Comparison of ENCODE assay signal across 8 cellular contexts in genomic region chr17:17042381-17042736, GRCh38. TPM values are rescaled to one million over a fixed set of nuclear protein-coding genes. Genes with fewer than 3 reads are reported as not detected.
DNase-seq lines count a peak whose midpoint lies in the region; ATAC-seq, FAIRE-seq and TF ChIP-seq lines count a peak whose summit lies in the region.

MPRIP (plus strand) TSS chr17:17042457; CDS start chr17:17042849, 392 bp downstream.

- H3K4me1 ChIP-seq in A673 (ENCODE audit: insufficient read depth, low read length, poor library complexity, severe bottlenecking) (peaks cover 30% of the 10 kb centered on the region), HEK293 (ENCODE audit: control insufficient read depth, insufficient read depth, low read length) (peaks cover 19% of the 10 kb centered on the region), astrocyte (ENCODE audit: insufficient read depth, low read length) (peaks cover 26% of the 10 kb centered on the region), kidney (ENCODE audit: control insufficient read depth in 1 of 2, insufficient read depth in 1 of 2, low read depth in 1 of 2, low read length in 2 of 2) (peaks cover 25 to 27% of the 10 kb centered on the region in 2 donors), stomach smooth muscle (ENCODE audit: control insufficient read depth, insufficient read depth, low read length) (peaks cover 32% of the 10 kb centered on the region)

- H4K20me1 ChIP-seq in astrocyte (ENCODE audit: insufficient read depth, low read length), result peaks cover 44% of the 10 kb centered on the region

- H3K36me3 ChIP-seq in A673 (ENCODE audit: insufficient read depth, low read length, poor library complexity, severe bottlenecking), result peaks cover 7% of the 10 kb centered on the region
- no peaks in the 10 kb centered on the region for H3K36me3 ChIP-seq in HEK293 (ENCODE audit: control insufficient read depth in 2 of 2, insufficient read depth in 1 of 2, low read length in 2 of 2)
- H3K36me3 ChIP-seq in astrocyte (ENCODE audit: insufficient read depth, low read length), result no peaks in the 10 kb centered on the region
- no peaks in the 10 kb centered on the region for H3K36me3 ChIP-seq in kidney (ENCODE audit: control insufficient read depth in 1 of 2, insufficient read depth in 2 of 2, low read length in 2 of 2)
- H3K36me3 ChIP-seq in stomach smooth muscle (ENCODE audit: control insufficient read depth in 2 of 2, insufficient read depth in 2 of 2, low read length in 2 of 2), result no peaks in the 10 kb centered on the region

- DNase-seq in A673 (ENCODE audit: low spot score), result no peak
- DNase-seq in astrocyte (ENCODE audit: low read depth), result no peak
- DNase-seq in kidney, result peak; percentile 46
- no peak for DNase-seq in UCSD-AML1 (lab: John Stamatoyannopoulos, UW; ENCODE audit: unreplicated experiment)

- CTCF ChIA-PET in A673 (lab: Charles Lee), result no interaction called here
- CTCF ChIA-PET in HEK293 (lab: Yijun Ruan, JAX), result interaction anchor here (0.9 to 1.0 kb wide), 2 partner anchors 14 to 41 kb away, joined by 3 to 4 read pairs; no protein-coding TSS in a partner anchor

- BruUV-seq in A673 (replicated peaks; lab: Mats Ljungman, UMichigan), result no TSS peak

- ATAC-seq in GM18519 (IDR thresholded peaks at IDR 0.05; ENCODE audit: low FRiP score, unreplicated experiment) (no peak), GM18520 (IDR thresholded peaks at IDR 0.05; ENCODE audit: unreplicated experiment) (no peak)

- H3K79me2 ChIP-seq in astrocyte (ENCODE audit: insufficient read depth, low read length), result peaks cover 47% of the 10 kb centered on the region

- FAIRE-seq in astrocyte (lab: Jason Lieb, UNC) (no peak), kidney (lab: Jason Lieb, UNC) (no peak)

- H3K36me3 Mint-ChIP-seq in astrocyte (ENCODE audit: low read depth, unreplicated experiment), result peaks cover 5% of the 10 kb centered on the region

- H3K4me3 ChIP-seq in A673 (ENCODE audit: low read depth, low read length, poor library complexity, severe bottlenecking) (peak within 1 kb of the TSS; percentile 88), HEK293 (ENCODE audit: low read depth, low read length) (peak within 1 kb of the TSS; percentile 80), astrocyte (ENCODE audit: insufficient read depth, low read depth, low read length) (peak within 1 kb of the TSS; percentile 87), kidney (ENCODE audit: low read length in 2 of 2) (peak within 1 kb of the TSS; percentile 70 to 90), stomach smooth muscle (ENCODE audit: low read length in 2 of 2) (peak within 1 kb of the TSS; percentile 89 to 94)

- H3K27ac ChIP-seq in A673 (ENCODE audit: low read depth, low read length, poor library complexity, severe bottlenecking), result peak within 1 kb of the TSS; percentile 75
- peak within 1 kb of the TSS; percentile 61; the same call in 1 of the 2 replicates for H3K27ac ChIP-seq in HEK293 (ENCODE audit: extremely low read depth, low read depth, low read length)
- peak within 1 kb of the TSS; percentile 88 for H3K27ac ChIP-seq in astrocyte (ENCODE audit: low read depth, low read length)
- peak within 1 kb of the TSS; percentile 88 to 92 for H3K27ac ChIP-seq in kidney (ENCODE audit: low read depth in 2 of 2, low read length in 2 of 2)
- peak within 1 kb of the TSS; percentile 62 for H3K27ac ChIP-seq in stomach smooth muscle (ENCODE audit: low read length)

- H3K9ac ChIP-seq in astrocyte (ENCODE audit: low read length) (peak within 1 kb of the TSS; percentile 95), kidney (ENCODE audit: low read length in 2 of 2) (peak within 1 kb of the TSS; percentile 83 to 92), stomach smooth muscle (ENCODE audit: low read length in 2 of 2) (peak within 1 kb of the TSS; percentile 86 to 88)

- peaks cover 30% of the 10 kb centered on the region for H3K4me1 Mint-ChIP-seq in astrocyte (ENCODE audit: low read depth, unreplicated experiment)

- TF ChIP-seq CTCF in A673 (conservative IDR thresholded peaks at IDR 0.05; ENCODE audit: low read depth, low read length) (no peak), HEK293 (tag by site-specific recombination; IDR thresholded peaks at IDR 0.05) (no peak), astrocyte (IDR thresholded peaks at IDR 0.05; ENCODE audit: insufficient read depth, low read depth, low read length) (no peak), kidney (IDR thresholded peaks at IDR 0.05; ENCODE audit: borderline replicate concordance, extremely low read depth, insufficient read depth) (no peak)

- no peaks in the 10 kb centered on the region for H3K9me3 Mint-ChIP-seq in astrocyte (ENCODE audit: unreplicated experiment)

- POLR2A ChIA-PET in A673 (lab: Charles Lee; ENCODE audit: low non-redundant PET), result interaction anchor here (0.7 kb wide), 1 partner anchor 426 kb away, joined by 4 read pairs; no protein-coding TSS in a partner anchor
- POLR2A ChIA-PET in HEK293 (lab: Yijun Ruan, JAX), result interaction anchor here (1.0 to 2.1 kb wide), 2 partner anchors 14 to 15 kb away, joined by 3 to 11 read pairs; no protein-coding TSS in a partner anchor

- intact Hi-C loops in A673 (cut with micrococcal nuclease; ENCODE audit: unreplicated experiment) (no loop called here), kidney (cut with DNase I) (no loop called here)

- no peaks in the 10 kb centered on the region for H3K27me3 ChIP-seq in A673 (replicated peaks; ENCODE audit: insufficient read depth, low read depth, low read length, poor library complexity)
- H3K27me3 ChIP-seq in astrocyte (ENCODE audit: insufficient read depth, low read length), result no peaks in the 10 kb centered on the region
- no peaks in the 10 kb centered on the region for H3K27me3 ChIP-seq in stomach smooth muscle (ENCODE audit: control insufficient read depth in 1 of 2, insufficient read depth in 2 of 2, low read length in 2 of 2)

- H2AFZ ChIP-seq in astrocyte (ENCODE audit: low read depth, low read length), result peak within 1 kb of the TSS; percentile 89

- H3K4me3 Mint-ChIP-seq in astrocyte (ENCODE audit: unreplicated experiment), result peak within 1 kb of the TSS; percentile 98

- peak within 1 kb of the TSS; percentile 99 for H3K4me2 ChIP-seq in astrocyte (ENCODE audit: low read length)

- peaks cover 2% of the 10 kb centered on the region for H3K27me3 Mint-ChIP-seq in astrocyte (ENCODE audit: low read depth, unreplicated experiment)

- peak within 1 kb of the TSS; percentile 98 for H3K27ac Mint-ChIP-seq in astrocyte (ENCODE audit: unreplicated experiment)

- no peaks in the 10 kb centered on the region for H3K9me3 ChIP-seq in A673 (ENCODE audit: low read depth, low read length, poor library complexity, severe bottlenecking)
- no peaks in the 10 kb centered on the region for H3K9me3 ChIP-seq in HEK293 (ENCODE audit: control insufficient read depth, insufficient read depth, low read depth, low read length)
- no peaks in the 10 kb centered on the region for H3K9me3 ChIP-seq in astrocyte (ENCODE audit: insufficient read depth, low read depth, low read length)
- no peaks in the 10 kb centered on the region for H3K9me3 ChIP-seq in kidney (ENCODE audit: control insufficient read depth in 1 of 2, low read length in 2 of 2)
- H3K9me3 ChIP-seq in stomach smooth muscle (ENCODE audit: control insufficient read depth in 2 of 2, low read length in 2 of 2), result no peaks in the 10 kb centered on the region

TF ChIP-seq in HEK293, 187 proteins besides CTCF, POLR2A, EP300 and RAD21:
- TF ChIP-seq ZFP3 (tag by site-specific recombination; IDR thresholded peaks at IDR 0.05; ENCODE audit: low read depth) (no peak), REPIN1 (tag by site-specific recombination; IDR thresholded peaks at IDR 0.05; ENCODE audit: low read depth) (no peak), ZNF223 (tag by site-specific recombination; IDR thresholded peaks at IDR 0.05) (no peak), PRDM6 (tag by site-specific recombination; IDR thresholded peaks at IDR 0.05) (no peak), ZNF157 (tag by site-specific recombination; IDR thresholded peaks at IDR 0.05) (no peak), ZNF366 (tag by site-specific recombination; conservative IDR thresholded peaks at IDR 0.05) (no peak), ZNF354C (tag by site-specific recombination; IDR thresholded peaks at IDR 0.05; ENCODE audit: borderline replicate concordance, low read depth) (no peak), ZNF555 (tag by site-specific recombination; conservative IDR thresholded peaks at IDR 0.05) (no peak), ZNF404 (tag by site-specific recombination; IDR thresholded peaks at IDR 0.05) (no peak), ZNF544 (tag by site-specific recombination; IDR thresholded peaks at IDR 0.05) (no peak), ZNF202 (tag by site-specific recombination; IDR thresholded peaks at IDR 0.05; ENCODE audit: borderline replicate concordance) (no peak), ZBTB20 (tag by site-specific recombination; IDR thresholded peaks at IDR 0.05) (no peak), ZNF660 (tag by site-specific recombination; IDR thresholded peaks at IDR 0.05) (no peak)

RNA-seq across cellular contexts. Expression of gene MPRIP, which starts in this region (rescaled TPM):
- total RNA-seq in A673 (2021), result 290 and 302 TPM in 2 replicates
- 163 and 176 TPM in 2 replicates for total RNA-seq in astrocyte
- total RNA-seq in kidney, result 250 TPM
- 120 TPM for polyA plus RNA-seq in kidney (ENCODE audit: insufficient read depth, low read depth, low replicate concordance)
